Comparison of ENCODE assay signal across 10 cellular contexts in the genomic region with DNA sequence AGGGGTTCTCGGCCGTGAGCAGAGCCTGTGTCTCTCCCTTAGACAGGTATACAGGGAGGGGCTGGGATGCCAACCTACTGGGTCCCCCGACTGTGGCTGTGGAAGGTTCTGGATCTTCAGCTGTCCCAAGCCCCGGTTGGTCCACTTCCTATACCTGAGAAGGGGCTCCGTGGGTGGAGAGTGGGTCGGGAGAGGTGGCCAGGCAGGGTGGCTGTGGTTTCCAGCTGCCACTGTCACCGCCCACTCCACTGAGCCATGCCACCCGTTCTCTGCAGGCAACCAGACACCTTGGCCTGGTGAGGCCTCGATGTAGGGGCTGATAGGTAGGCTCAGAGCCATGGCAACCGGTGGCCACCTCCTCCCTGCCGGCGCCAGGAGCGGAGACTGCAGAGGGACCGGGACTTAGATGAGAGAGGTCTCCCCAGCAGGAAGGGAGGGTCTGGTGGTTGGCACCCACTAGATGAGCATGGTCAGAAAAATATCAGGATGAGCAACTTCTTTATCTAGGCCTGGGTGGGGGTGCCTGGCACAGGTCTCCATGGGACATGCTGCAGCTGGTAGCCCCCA. TPM values are rescaled to one million over a fixed set of nuclear protein-coding genes. Genes with fewer than 3 reads are reported as not detected.
DNase-seq lines count a peak whose midpoint lies in the region; ATAC-seq, FAIRE-seq and TF ChIP-seq lines count a peak whose summit lies in the region.
"Had no signal": no experiment of that assay in that cellular context is flagged by ENCODE, and none has a peak within 500 bp of the region (broad histone marks: within the 10 kb centered on the region; RNA-seq: fewer than 3 reads in every experiment).

No MANE protein-coding gene starts in this region.

- H3K79me2 ChIP-seq in GM23248 (ENCODE audit: insufficient read depth): peaks cover 66% of the 10 kb centered on the region
- H3K79me2 ChIP-seq in hepatocyte: peaks cover 73% of the 10 kb centered on the region
- peaks cover 55% of the 10 kb centered on the region for H3K79me2 ChIP-seq in smooth muscle cell (ENCODE audit: low read depth)

- 0 out of 2 replicates have a peak, but pooled peaks cover 5% of the 10 kb centered on the region for H3K36me3 ChIP-seq in GM23248 (ENCODE audit: low read depth)
- H3K36me3 ChIP-seq in hepatocyte (replicated peaks; ENCODE audit: insufficient read depth, low read depth): no peaks in the 10 kb centered on the region
- no peaks in the 10 kb centered on the region for H3K36me3 ChIP-seq in smooth muscle cell (ENCODE audit: low read depth)

- H3K27ac ChIP-seq in GM23248 (peak overlapping the region; percentile 63), hepatocyte (peak overlapping the region; percentile 97), smooth muscle cell (ENCODE audit: low read depth) (peak overlapping the region; percentile 84)

- WGBS in GM23248 (ENCODE audit: low coverage in 1 of 2, low lambda C conversion rate in 2 of 2, missing lambda C conversion rate in 2 of 2), 2 experiments: 74% methylated on average over 13 to 14 of the region's 14 CpGs
- WGBS in hepatocyte (ENCODE audit: low lambda C conversion rate, missing lambda C conversion rate): 84% methylated on average over 14 of the region's 14 CpGs
- WGBS in smooth muscle cell (ENCODE audit: low lambda C conversion rate): 86% methylated on average over 14 of the region's 14 CpGs

- H2AFZ ChIP-seq in GM23248 (no peak overlapping the region), hepatocyte (no peak overlapping the region), smooth muscle cell (ENCODE audit: low read depth) (no peak overlapping the region)

- H3K4me3 ChIP-seq in GM23248 (no peak overlapping the region), hepatocyte (no peak overlapping the region), smooth muscle cell (no peak overlapping the region)

- H3F3A ChIP-seq in GM23248 (ENCODE audit: insufficient read depth) (peaks cover 34% of the 10 kb centered on the region), smooth muscle cell (ENCODE audit: low read depth) (peaks cover 17% of the 10 kb centered on the region)

- no peak overlapping the region for H3K27ac Mint-ChIP-seq in stimulated activated naive CD8-positive, alpha-beta T cell treated with anti-CD3 and anti-CD28 coated beads, Interleukin-15, amount 100 ng/mL, for 72 hours

- no peak for ATAC-seq in stimulated activated naive CD8-positive, alpha-beta T cell treated with anti-CD3 and anti-CD28 coated beads, Interleukin-15, amount 100 ng/mL, for 72 hours
- no peak for ATAC-seq in HG03378 (IDR thresholded peaks at IDR 0.05; ENCODE audit: unreplicated experiment)

- in situ Hi-C loops in GM23248 (cut with MboI) (no loop called here), GM13977 (cut with MboI; ENCODE audit: low pct_unique_long_range_greater_than_20kb, low sequenced_read_pairs, unreplicated experiment) (no loop called here)

- H4K20me1 ChIP-seq in GM23248 (ENCODE audit: insufficient read depth) (no peaks in the 10 kb centered on the region), hepatocyte (ENCODE audit: insufficient read depth, poor library complexity, severe bottlenecking) (peaks cover 6% of the 10 kb centered on the region), smooth muscle cell (ENCODE audit: low read depth) (peaks cover 88% of the 10 kb centered on the region)

- H3K9me3 ChIP-seq in GM23248 (ENCODE audit: low read depth): no peaks in the 10 kb centered on the region
- H3K9me3 ChIP-seq in hepatocyte (ENCODE audit: low read depth): no peaks in the 10 kb centered on the region
- H3K9me3 ChIP-seq in smooth muscle cell (replicated peaks; ENCODE audit: low read depth): no peaks in the 10 kb centered on the region

- no peaks in the 10 kb centered on the region for H3K9me2 ChIP-seq in GM23248 (ENCODE audit: insufficient read depth)
- no peaks in the 10 kb centered on the region for H3K9me2 ChIP-seq in hepatocyte (replicated peaks; ENCODE audit: insufficient read depth)

- H3K27me3 ChIP-seq in GM23248 (replicated peaks; ENCODE audit: insufficient read depth) (no peaks in the 10 kb centered on the region), hepatocyte (no peaks in the 10 kb centered on the region), smooth muscle cell (ENCODE audit: low read depth) (no peaks in the 10 kb centered on the region)

- DNase-seq in GM23248: no peak
- peak; percentile 40 for DNase-seq in SW480 (ENCODE audit: low spot score)
- DNase-seq in hepatocyte (ENCODE audit: low spot score): no peak
- no peak for DNase-seq in smooth muscle cell (lab: John Stamatoyannopoulos, UW; ENCODE audit: unreplicated experiment)
- no peak for DNase-seq in stimulated activated naive CD8-positive, alpha-beta T cell treated with anti-CD3 and anti-CD28 coated beads, Interleukin-15, amount 100 ng/mL, for 72 hours
- DNase-seq in GM19239 (ENCODE audit: insufficient read length, low spot score): no peak
- DNase-seq in GM13977 (ENCODE audit: low spot score): no peak
- DNase-seq: islet precursor cell, MM.1S had no signal

- H3K4me2 ChIP-seq in GM23248 (ENCODE audit: unreplicated experiment): no peak overlapping the region
- H3K4me2 ChIP-seq in hepatocyte: no peak overlapping the region
- peak overlapping the region; percentile 100 for H3K4me2 ChIP-seq in smooth muscle cell

- FAIRE-seq in GM19239 (lab: Jason Lieb, UNC): no peak

- H3K9ac ChIP-seq in GM23248 (peak overlapping the region; percentile 51; the same call in 1 of the 2 replicates), smooth muscle cell (ENCODE audit: low read depth) (peak overlapping the region; percentile 48)

- no peak overlapping the region for H3K4me3 Mint-ChIP-seq in stimulated activated naive CD8-positive, alpha-beta T cell treated with anti-CD3 and anti-CD28 coated beads, Interleukin-15, amount 100 ng/mL, for 72 hours

- no peaks in the 10 kb centered on the region for H3K27me3 Mint-ChIP-seq in stimulated activated naive CD8-positive, alpha-beta T cell treated with anti-CD3 and anti-CD28 coated beads, Interleukin-15, amount 100 ng/mL, for 72 hours

- peaks cover 30% of the 10 kb centered on the region for H3K4me1 Mint-ChIP-seq in stimulated activated naive CD8-positive, alpha-beta T cell treated with anti-CD3 and anti-CD28 coated beads, Interleukin-15, amount 100 ng/mL, for 72 hours

- TF ChIP-seq CTCF in hepatocyte (IDR thresholded peaks at IDR 0.05; ENCODE audit: poor library complexity) (no peak), smooth muscle cell (IDR thresholded peaks at IDR 0.05; ENCODE audit: borderline replicate concordance, insufficient read depth, poor library complexity, severe bottlenecking) (no peak), GM13977 (IDR thresholded peaks at IDR 0.05; ENCODE audit: extremely low read depth, insufficient read depth, missing control alignments) (no peak)

- H3K4me1 ChIP-seq in GM23248 (ENCODE audit: insufficient read depth): peaks cover 63% of the 10 kb centered on the region
- H3K4me1 ChIP-seq in hepatocyte (ENCODE audit: insufficient read depth): peaks cover 58% of the 10 kb centered on the region
- peaks cover 47% of the 10 kb centered on the region for H3K4me1 ChIP-seq in smooth muscle cell (ENCODE audit: low read depth)

- H3K9me3 Mint-ChIP-seq in stimulated activated naive CD8-positive, alpha-beta T cell treated with anti-CD3 and anti-CD28 coated beads, Interleukin-15, amount 100 ng/mL, for 72 hours: no peaks in the 10 kb centered on the region

RNA-seq across cellular contexts. Expression of gene TRIOBP, which starts 53.8 kb away (rescaled TPM):
- total RNA-seq in GM23248 (2014; rRNA removed; shearing (Covaris generic)): 127 and 135 TPM in 2 replicates
- polyA plus RNA-seq in GM23248 (2016; fragmentation: Nextera tagmentation; extraction: Ambion mirVana): 123 and 130 TPM in 2 replicates
- 51.2 and 57.2 TPM in 2 replicates for total RNA-seq in hepatocyte
- polyA plus RNA-seq in hepatocyte: 96.1 and 97.4 TPM in 2 replicates
- 39.8 and 44.6 TPM in 2 replicates for total RNA-seq in smooth muscle cell
- polyA plus RNA-seq in smooth muscle cell: 95.8 and 100 TPM in 2 replicates

RNA-seq across cellular contexts. Expression of gene GCAT, which starts 57.1 kb away (rescaled TPM):
- total RNA-seq in GM23248 (2014; rRNA removed; shearing (Covaris generic)): 36.1 and 73.7 TPM in 2 replicates
- polyA plus RNA-seq in GM23248 (2016; fragmentation: Nextera tagmentation; extraction: Ambion mirVana): 31.5 and 35.9 TPM in 2 replicates
- total RNA-seq in hepatocyte: 20.2 and 20.4 TPM in 2 replicates
- 31.5 and 40.0 TPM in 2 replicates for polyA plus RNA-seq in hepatocyte
- total RNA-seq in smooth muscle cell: 10.8 and 13.5 TPM in 2 replicates
- 21.2 and 30.6 TPM in 2 replicates for polyA plus RNA-seq in smooth muscle cell
